In genomic region chr4:43496602-43497001, GRCh38 we compare ENCODE assay signal across 14 cellular contexts.
"Had no signal": no experiment of that assay in that cellular context is flagged by ENCODE, and none has a peak within 500 bp of the region (broad histone marks: within the 10 kb centered on the region; RNA-seq: fewer than 3 reads in every experiment).

No MANE protein-coding gene starts in this region.

- ATAC-seq: left colon had no signal

- H3K9me3 ChIP-seq: tibial nerve had no signal

- H3K27me3 ChIP-seq: hepatocyte, tibial nerve had no signal

- H3K4me1 ChIP-seq: tibial nerve had no signal

- H3K4me2 ChIP-seq: hepatocyte had no signal

- H2AFZ ChIP-seq: hepatocyte had no signal

- DNase-seq: activated B cell treated with CpG ODN at 0.5 μM for 24 hours; activated CD4-positive, alpha-beta memory T cell treated with anti-CD3 and anti-CD28 coated beads for 36 hours; activated CD4-positive, alpha-beta T cell treated with anti-CD3 and anti-CD28 coated beads for 4 hours; activated T-cell treated with anti-CD3 and anti-CD28 coated beads for 4 hours; effector CD4-positive, alpha-beta T cell; foreskin fibroblast; left colon; midbrain; nucleus accumbens; stimulated activated CD4-positive, alpha-beta T cell treated with anti-CD3 and anti-CD28 coated beads, Interleukin-2, amount 100 ng/mL, for 24 hours; T-helper 9 cell had no signal

- FAIRE-seq: urothelium cell line had no signal

- H3K79me2 ChIP-seq: hepatocyte had no signal

- H3K36me3 ChIP-seq: tibial nerve had no signal

- H3K4me3 ChIP-seq: hepatocyte, tibial nerve had no signal

- H3K27ac ChIP-seq: hepatocyte, tibial nerve had no signal
